1 cellular context compared by ENCODE assay signal in genomic region chr22:37155971-37156370, GRCh38.
TF ChIP-seq lines count a peak whose summit lies in the region.

No MANE protein-coding gene starts in this region.

TF ChIP-seq in H1, 55 proteins besides CTCF, POLR2A, EP300 and RAD21:
- TF ChIP-seq KDM1A (IDR thresholded peaks at IDR 0.05; ENCODE audit: borderline replicate concordance, low read length), result no peak
- TF ChIP-seq JUND (IDR thresholded peaks at IDR 0.05; ENCODE audit: low read length), result no peak
- TF ChIP-seq ATF3 (IDR thresholded peaks at IDR 0.05; ENCODE audit: insufficient read depth, low read depth, low read length), result no peak
- TF ChIP-seq RBBP5 (IDR thresholded peaks at IDR 0.05; ENCODE audit: borderline replicate concordance, low read depth, low read length), result no peak
